ENCODE assay signal across 9 cellular contexts in genomic region chr10:29784175-29784773, GRCh38.
A peak's percentile ranks its signal among the peaks of the same experiment; 100 is the strongest.
DNase-seq lines count a peak whose midpoint lies in the region; ATAC-seq and TF ChIP-seq lines count a peak whose summit lies in the region.
"Had no signal": no experiment of that assay in that cellular context is flagged by ENCODE, and none has a peak within 500 bp of the region (broad histone marks: within the 10 kb centered on the region; RNA-seq: fewer than 3 reads in every experiment).

No MANE protein-coding gene starts in this region.

- H3K4me1 ChIP-seq in body of pancreas, result no peaks in the 10 kb centered on the region

- no peaks in the 10 kb centered on the region for H3K27me3 ChIP-seq in body of pancreas

- H3K9me3 ChIP-seq in body of pancreas, result no peaks in the 10 kb centered on the region

- no peaks in the 10 kb centered on the region for H3K36me3 ChIP-seq in body of pancreas (replicated peaks in 1 of 2; ENCODE audit: insufficient read depth in 1 of 2, low read depth in 2 of 2)

- ATAC-seq in body of pancreas, result peak; percentile 78

- intact Hi-C loops in body of pancreas (cut with DNase I), result no loop called here

- WGBS in body of pancreas, 2 donors, result 56 to 61% methylated on average over 7 of the region's 7 CpGs

- no peak for TF ChIP-seq POLR2A in body of pancreas (IDR thresholded peaks at IDR 0.05)

- no peak overlapping the region for H3K27ac ChIP-seq in body of pancreas

- DNase-seq in HFF-Myc (ENCODE audit: extremely low read depth, low read depth) (peak; percentile 99), body of pancreas (peak in 3 of 4 donors; percentile 10 to 73 (median 52)), iPS-NIHi11 (ENCODE audit: low spot score) (peak; percentile 57), stromal cell of bone marrow (ENCODE audit: low read depth) (peak; percentile 98), globus pallidus (ENCODE audit: low spot score) (no peak), DMS153 (lab: John Stamatoyannopoulos, UW) (no peak), cortex of kidney (lab: John Stamatoyannopoulos, UW) (no peak)
- DNase-seq in activated CD4-positive, alpha-beta T cell treated with anti-CD3 and anti-CD28 coated beads, Interleukin-2, amount 50 U/mL, for 1 hour, result no peak
- DNase-seq: activated naive CD4-positive, alpha-beta T cell had no signal

- TF ChIP-seq CTCF in HFF-Myc (IDR thresholded peaks at IDR 0.05; ENCODE audit: low read depth, low read length, missing control alignments) (no peak), body of pancreas (IDR thresholded peaks at IDR 0.05) (no peak)

- H3K4me3 ChIP-seq in HFF-Myc (replicated peaks; ENCODE audit: low read depth, low read length) (no peak overlapping the region), body of pancreas (no peak overlapping the region)

Comparison
In these comparisons a context has a peak if more than half of its experiments do, and no peak if none do; other contexts are left out.
1. DNase-seq: peak in HFF-Myc (single experiment), body of pancreas (3 of 4), iPS-NIHi11 (single experiment) and stromal cell of bone marrow (single experiment); none in activated CD4-positive, alpha-beta T cell treated with anti-CD3 and anti-CD28 coated beads, Interleukin-2, amount 50 U/mL, for 1 hour (single experiment), globus pallidus (single experiment), DMS153 (single experiment) and cortex of kidney (single experiment).